ENCODE assay signal across 24 cellular contexts in genomic region chr4:709348-709747, GRCh38. TPM values are rescaled to one million over a fixed set of nuclear protein-coding genes. Genes with fewer than 3 reads are reported as not detected.
DNase-seq lines count a peak whose midpoint lies in the region; ATAC-seq and TF ChIP-seq lines count a peak whose summit lies in the region.
"Had no signal": no experiment of that assay in that cellular context is flagged by ENCODE, and none has a peak within 500 bp of the region (broad histone marks: within the 10 kb centered on the region; RNA-seq: fewer than 3 reads in every experiment).

No MANE protein-coding gene starts in this region.

- peaks cover 0 to 38% of the 10 kb centered on the region in 2 experiments; a peak in 1 of 3 replicates for H3K36me3 ChIP-seq in HEK293 (ENCODE audit: control insufficient read depth in 2 of 2, insufficient read depth in 1 of 2, low read length in 2 of 2)
- peaks cover 0 to 27% (median 3%) of the 10 kb centered on the region in 6 donors for H3K36me3 ChIP-seq in spleen
- H3K36me3 ChIP-seq: ovary had no signal

- H3K36me3 Mint-ChIP-seq in CD14-positive monocyte (peaks cover 13 to 22% of the 10 kb centered on the region in 2 donors), neural crest cell (ENCODE audit: low read depth) (peaks cover 22% of the 10 kb centered on the region)
- H3K36me3 Mint-ChIP-seq in dendritic cell treated with granulocyte-macrophage colony-stimulating factor and Interleukin-4, amounts not matched to agents 40 ng/mL and 50 ng/mL, for 4 days (ENCODE audit: low read depth): peaks cover 49% of the 10 kb centered on the region
- H3K36me3 Mint-ChIP-seq: activated naive CD4-positive, alpha-beta T cell treated with anti-CD3 and anti-CD28 coated beads, Interleukin-2, amount 50 U/mL, for 24 hours had no signal

- POLR2A ChIA-PET in HEK293 (lab: Yijun Ruan, JAX): no interaction called here

- ATAC-seq in GM19397 (IDR thresholded peaks at IDR 0.05; ENCODE audit: unreplicated experiment): no peak
- ATAC-seq in HG03378 (IDR thresholded peaks at IDR 0.05; ENCODE audit: unreplicated experiment): no peak
- ATAC-seq: activated T-helper 17 cell treated with anti-CD3 and anti-CD28 coated beads, Interleukin-2, amount 50 U/mL, for 72 hours; right cardiac atrium had no signal

- no peaks in the 10 kb centered on the region for H3K27me3 ChIP-seq in spleen (replicated peaks in 1 of 7)
- H3K27me3 ChIP-seq: dorsolateral prefrontal cortex, ovary, upper lobe of left lung had no signal

- H3K9me3 Mint-ChIP-seq in CD14-positive monocyte (no peaks in the 10 kb centered on the region), neural crest cell (peaks cover 2% of the 10 kb centered on the region)
- H3K9me3 Mint-ChIP-seq in dendritic cell treated with granulocyte-macrophage colony-stimulating factor and Interleukin-4, amounts not matched to agents 40 ng/mL and 50 ng/mL, for 4 days: no peaks in the 10 kb centered on the region
- H3K9me3 Mint-ChIP-seq: activated naive CD4-positive, alpha-beta T cell treated with anti-CD3 and anti-CD28 coated beads, Interleukin-2, amount 50 U/mL, for 24 hours; activated T-helper 17 cell treated with anti-CD3 and anti-CD28 coated beads, Interleukin-2, amount 50 U/mL, for 72 hours had no signal

- 77 to 99% (median 84%) methylated on average over 6 of the region's 6 CpGs for WGBS in spleen, 5 donors

- DNase-seq in CD14-positive monocyte (ENCODE audit: low spot score) (no peak), neural crest cell (ENCODE audit: low read depth, low spot score) (no peak), AG08395 (ENCODE audit: low spot score) (no peak), spleen (no peak)
- DNase-seq: aorta; central memory CD4-positive, alpha-beta T cell; COR-L47; DMS79 treated with DMSO at 0.1 percent for 48 hours; dorsolateral prefrontal cortex; NCI-H1105; NCI-H2029 treated with DMSO at 0.1 percent for 48 hours; NCI-H774; ovary; stimulated activated CD4-positive, alpha-beta T cell treated with anti-CD3 and anti-CD28 coated beads, Interleukin-15, amount 100 ng/mL, for 24 hours; upper lobe of left lung had no signal

- no peaks in the 10 kb centered on the region for H3K4me1 ChIP-seq in HEK293 (ENCODE audit: control insufficient read depth, insufficient read depth, low read length)
- H3K4me1 ChIP-seq in spleen: peaks cover 12 to 88% (median 42%) of the 10 kb centered on the region in 6 donors

- CTCF ChIA-PET in HEK293 (lab: Yijun Ruan, JAX): interaction anchor here (1.5 kb wide), 1 partner anchor 25 kb away, joined by 4 read pairs; no protein-coding TSS in a partner anchor

- H3K4me3 ChIP-seq in HEK293 (ENCODE audit: low read depth, low read length): no peak overlapping the region
- peak overlapping the region in 1 of 8 donors; percentile 35 for H3K4me3 ChIP-seq in spleen
- H3K4me3 ChIP-seq: HAP-1, ovary, upper lobe of left lung had no signal

- peak overlapping the region in 5 of 7 donors; percentile 18 to 83 (median 59) for H3K27ac Mint-ChIP-seq in CD14-positive monocyte
- H3K27ac Mint-ChIP-seq in dendritic cell treated with granulocyte-macrophage colony-stimulating factor and Interleukin-4, amounts not matched to agents 40 ng/mL and 50 ng/mL, for 4 days: peak overlapping the region; percentile 32
- H3K27ac Mint-ChIP-seq in neural crest cell (ENCODE audit: unreplicated experiment): no peak overlapping the region
- H3K27ac Mint-ChIP-seq: activated T-helper 17 cell treated with anti-CD3 and anti-CD28 coated beads, Interleukin-2, amount 50 U/mL, for 72 hours had no signal

- intact Hi-C loops in CD14-positive monocyte (cut with micrococcal nuclease): loop anchor here (5.0 kb wide), 2 partner anchors 37 to 73 kb away; partner anchors contain the start of genes ATP5ME (in 1 of the 2) and MYL5 (in 1 of the 2)
- intact Hi-C loops in dendritic cell treated with granulocyte-macrophage colony-stimulating factor and Interleukin-4, amounts not matched to agents 40 ng/mL and 50 ng/mL, for 4 days (cut with micrococcal nuclease): loop anchor here (5.0 kb wide), 1 partner anchor 73 kb away; no protein-coding TSS in a partner anchor
- intact Hi-C loops in spleen (cut with DNase I; ENCODE audit: low total_unique reads): no loop called here

- H3K27me3 Mint-ChIP-seq in CD14-positive monocyte (ENCODE audit: low read depth in 3 of 3) (peaks cover 0 to 3% (median 3%) of the 10 kb centered on the region in 3 donors), neural crest cell (ENCODE audit: low read depth) (no peaks in the 10 kb centered on the region)
- peaks cover 3% of the 10 kb centered on the region for H3K27me3 Mint-ChIP-seq in dendritic cell treated with granulocyte-macrophage colony-stimulating factor and Interleukin-4, amounts not matched to agents 40 ng/mL and 50 ng/mL, for 4 days
- H3K27me3 Mint-ChIP-seq: activated naive CD4-positive, alpha-beta T cell treated with anti-CD3 and anti-CD28 coated beads, Interleukin-2, amount 50 U/mL, for 24 hours; activated T-helper 17 cell treated with anti-CD3 and anti-CD28 coated beads, Interleukin-2, amount 50 U/mL, for 72 hours had no signal

- TF ChIP-seq CTCF in CD14-positive monocyte (IDR thresholded peaks at IDR 0.05) (no peak), HEK293 (tag by site-specific recombination; IDR thresholded peaks at IDR 0.05) (no peak), neural crest cell (conservative IDR thresholded peaks at IDR 0.05) (no peak), spleen (IDR thresholded peaks at IDR 0.05 in 8 of 11, conservative IDR thresholded peaks at IDR 0.05 in 3 of 11) (no peak)

- H3K27ac ChIP-seq in HEK293 (ENCODE audit: extremely low read depth, low read depth, low read length) (no peak overlapping the region), spleen (peak overlapping the region in 4 of 8 donors; percentile 70 to 77 (median 71))
- H3K27ac ChIP-seq: dorsolateral prefrontal cortex, HL-60, ovary had no signal

- no peak overlapping the region for H3K4me3 Mint-ChIP-seq in CD14-positive monocyte
- no peak overlapping the region for H3K4me3 Mint-ChIP-seq in dendritic cell treated with granulocyte-macrophage colony-stimulating factor and Interleukin-4, amounts not matched to agents 40 ng/mL and 50 ng/mL, for 4 days
- peak overlapping the region; percentile 78 for H3K4me3 Mint-ChIP-seq in neural crest cell
- H3K4me3 Mint-ChIP-seq: activated naive CD4-positive, alpha-beta T cell treated with anti-CD3 and anti-CD28 coated beads, Interleukin-2, amount 50 U/mL, for 24 hours; activated T-helper 17 cell treated with anti-CD3 and anti-CD28 coated beads, Interleukin-2, amount 50 U/mL, for 72 hours had no signal

- peaks cover 31% of the 10 kb centered on the region for H3K4me1 Mint-ChIP-seq in CD14-positive monocyte
- H3K4me1 Mint-ChIP-seq in dendritic cell treated with granulocyte-macrophage colony-stimulating factor and Interleukin-4, amounts not matched to agents 40 ng/mL and 50 ng/mL, for 4 days (ENCODE audit: low read depth): peaks cover 55% of the 10 kb centered on the region
- H3K4me1 Mint-ChIP-seq in neural crest cell: peaks cover 26% of the 10 kb centered on the region

- H3K9me3 ChIP-seq in HEK293 (ENCODE audit: control insufficient read depth, insufficient read depth, low read depth, low read length) (no peaks in the 10 kb centered on the region), spleen (no peaks in the 10 kb centered on the region)
- H3K9me3 ChIP-seq: HAP-1, ovary, upper lobe of left lung had no signal

- no peak for TF ChIP-seq POLR2A in spleen (IDR thresholded peaks at IDR 0.05)

TF ChIP-seq in HEK293, 187 proteins besides CTCF, POLR2A, EP300 and RAD21:
- TF ChIP-seq ZBTB17 (tag by site-specific recombination; IDR thresholded peaks at IDR 0.05) (0 out of 2 replicates have a peak, but pooled peaks have one; percentile 14), ZNF24 (tag by site-specific recombination; IDR thresholded peaks at IDR 0.05) (peak; percentile 41; the same call in 1 of the 2 replicates), ZNF292 (tag by site-specific recombination; IDR thresholded peaks at IDR 0.05; ENCODE audit: borderline replicate concordance, low read depth) (no peak)
TF ChIP-seq in HEK293: peak in this region for 2.

RNA-seq across cellular contexts. Expression of gene PCGF3, which starts 3.7 kb away (rescaled TPM):
- polyA plus RNA-seq in CD14-positive monocyte (1 to 10 TPM; 7.0 to 8.3 TPM), spleen (10 to 100 TPM; 29.7 to 84.2 (median 53.3) TPM)
- total RNA-seq in neural crest cell (58.5 and 61.2 TPM in 2 replicates), spleen (100 to 1,000 TPM in 1 of 7 donors, 10 to 100 TPM in 6; 52.0 to 102 (median 80.3) TPM)

RNA-seq across cellular contexts. Expression of gene SLC49A3, which starts 20.4 kb away (rescaled TPM):
- polyA plus RNA-seq in CD14-positive monocyte: 10 to 100 TPM in 1 of 2 donors, 1 to 10 TPM in 1; 9.5 to 11.1 TPM
- total RNA-seq in neural crest cell: 0.77 and 0.91 TPM in 2 replicates
- total RNA-seq in spleen: 10 to 100 TPM; 11.2 to 28.8 (median 21.2) TPM
- 10 to 100 TPM in 2 of 3 donors, 1 to 10 TPM in 1; 5.6 to 19.3 (median 11.7) TPM for polyA plus RNA-seq in spleen

RNA-seq across cellular contexts. Expression of gene MYL5, which starts 35.0 kb away (rescaled TPM):
- polyA plus RNA-seq in CD14-positive monocyte (1 to 10 TPM; 4.2 to 7.2 TPM), spleen (10 to 100 TPM; 18.9 to 32.6 (median 20.0) TPM)
- total RNA-seq in neural crest cell (10.6 and 10.8 TPM in 2 replicates), spleen (10 to 100 TPM in 6 of 7 donors, 1 to 10 TPM in 1; 9.2 to 28.2 (median 14.6) TPM)

RNA-seq across cellular contexts. Expression of gene ATP5ME, which starts 35.3 kb away (rescaled TPM):
- 100 to 1,000 TPM; 367 to 397 TPM for polyA plus RNA-seq in CD14-positive monocyte
- 278 and 281 TPM in 2 replicates for total RNA-seq in neural crest cell
- total RNA-seq in spleen: 100 to 1,000 TPM in 4 of 7 donors, 10 to 100 TPM in 3; 51.7 to 187 (median 160) TPM
- polyA plus RNA-seq in spleen: 100 to 1,000 TPM; 444 to 497 (median 461) TPM
